Comparison of ENCODE assay signal across 2 cellular contexts in genomic region chr15:58391088-58391487, GRCh38.
TF ChIP-seq lines count a peak whose summit lies in the region.

No MANE protein-coding gene starts in this region.

TF ChIP-seq in IMR-90, 13 proteins besides CTCF, POLR2A, EP300 and RAD21:
- TF ChIP-seq RFX5 (IDR thresholded peaks at IDR 0.05; ENCODE audit: low read depth, low read length) (no peak), FOS (IDR thresholded peaks at IDR 0.05; ENCODE audit: low read depth, low read length) (no peak), RCOR1 (IDR thresholded peaks at IDR 0.05; ENCODE audit: insufficient replicate concordance, low read length) (no peak), USF2 (IDR thresholded peaks at IDR 0.05; ENCODE audit: low read depth, low read length) (no peak), CHD1 (IDR thresholded peaks at IDR 0.05; ENCODE audit: low read depth, low read length) (no peak), BHLHE40 (IDR thresholded peaks at IDR 0.05; ENCODE audit: low read depth, low read length) (no peak), SMC3 (IDR thresholded peaks at IDR 0.05; ENCODE audit: low read depth, low read length) (no peak), MAZ (IDR thresholded peaks at IDR 0.05; ENCODE audit: borderline replicate concordance, low read depth, low read length) (no peak), NFE2L2 (IDR thresholded peaks at IDR 0.05; ENCODE audit: low read depth, low read length) (no peak), MXI1 (IDR thresholded peaks at IDR 0.05; ENCODE audit: borderline replicate concordance, low read depth, low read length) (no peak), MAFK (IDR thresholded peaks at IDR 0.05; ENCODE audit: low read depth, low read length) (no peak; the same call in 1 of the 2 replicates), CEBPB (IDR thresholded peaks at IDR 0.05; ENCODE audit: low read depth, low read length) (no peak)
- TF ChIP-seq, protein P1, sequence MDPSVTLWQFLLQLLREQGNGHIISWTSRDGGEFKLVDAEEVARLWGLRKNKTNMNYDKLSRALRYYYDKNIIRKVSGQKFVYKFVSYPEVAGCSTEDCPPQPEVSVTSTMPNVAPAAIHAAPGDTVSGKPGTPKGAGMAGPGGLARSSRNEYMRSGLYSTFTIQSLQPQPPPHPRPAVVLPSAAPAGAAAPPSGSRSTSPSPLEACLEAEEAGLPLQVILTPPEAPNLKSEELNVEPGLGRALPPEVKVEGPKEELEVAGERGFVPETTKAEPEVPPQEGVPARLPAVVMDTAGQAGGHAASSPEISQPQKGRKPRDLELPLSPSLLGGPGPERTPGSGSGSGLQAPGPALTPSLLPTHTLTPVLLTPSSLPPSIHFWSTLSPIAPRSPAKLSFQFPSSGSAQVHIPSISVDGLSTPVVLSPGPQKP (IDR thresholded peaks at IDR 0.05; ENCODE audit: borderline replicate concordance, low read depth, low read length) = no peak

TF ChIP-seq in K562, 482 proteins besides CTCF, POLR2A, EP300 and RAD21:
- TF ChIP-seq ZNF316 (IDR thresholded peaks at IDR 0.05) = peak; percentile 35; the same call in 1 of the 2 replicates
- TF ChIP-seq EZH2 (IDR thresholded peaks at IDR 0.05; ENCODE audit: borderline replicate concordance, low read depth, low read length) = no peak
- TF ChIP-seq BMI1 (IDR thresholded peaks at IDR 0.05; ENCODE audit: low read length) = no peak
- no peak for TF ChIP-seq NR2C2 (CRISPR knock-in tag; IDR thresholded peaks at IDR 0.05)
- no peak for TF ChIP-seq NR2C2 (tag; IDR thresholded peaks at IDR 0.05)
